ENCODE assay signal across 1 cellular context in the genomic region with DNA sequence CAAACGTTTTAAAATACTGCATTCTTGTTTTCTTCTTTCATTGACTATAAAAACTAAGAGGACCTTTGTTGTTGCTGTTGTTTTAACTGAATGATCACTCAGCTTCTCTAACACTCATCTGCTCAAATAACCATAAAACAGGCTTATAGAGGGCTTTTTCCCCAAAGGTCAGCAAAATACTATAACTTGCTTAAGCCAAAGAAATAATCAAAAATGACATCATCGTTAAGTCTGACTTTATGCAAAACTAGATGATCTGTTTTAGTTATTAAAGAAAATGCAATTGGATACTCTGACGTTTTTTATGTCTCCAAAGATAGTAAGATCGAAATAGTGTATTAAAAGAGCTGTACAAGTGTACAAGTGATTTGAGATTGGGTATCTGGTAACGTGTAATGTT.
A peak's percentile ranks its signal among the peaks of the same experiment; 100 is the strongest.
TF ChIP-seq lines count a peak whose summit lies in the region.

No MANE protein-coding gene starts in this region.

TF ChIP-seq in K562, 482 proteins besides CTCF, POLR2A, EP300 and RAD21:
- peak; percentile 39; the same call in 1 of the 2 replicates for TF ChIP-seq ATF3 (IDR thresholded peaks at IDR 0.05)
- no peak for TF ChIP-seq ATF3 (CRISPR knock-in tag; conservative IDR thresholded peaks at IDR 0.05)
- TF ChIP-seq RUNX1 (IDR thresholded peaks at IDR 0.05; ENCODE audit: low read depth) = no peak
